In genomic region chr7:139968931-139969330, GRCh38 we compare ENCODE assay signal across 35 cellular contexts.
"Had no signal": no experiment of that assay in that cellular context is flagged by ENCODE, and none has a peak within 500 bp of the region (broad histone marks: within the 10 kb centered on the region; RNA-seq: fewer than 3 reads in every experiment).

No MANE protein-coding gene starts in this region.

- H3K4me1 Mint-ChIP-seq: activated CD4-positive, alpha-beta T cell treated with anti-CD3 and anti-CD28 coated beads for 36 hours; activated CD4-positive, alpha-beta T cell treated with anti-CD3 and anti-CD28 coated beads, Interleukin-2, amount 10 ng/mL, durations not matched to agents 7 days and 5 days had no signal

- H3K27me3 ChIP-seq: adrenal gland, body of pancreas, MG63, SJCRH30 had no signal

- H3K4me3 Mint-ChIP-seq: activated CD4-positive, alpha-beta T cell treated with anti-CD3 and anti-CD28 coated beads for 36 hours; activated CD4-positive, alpha-beta T cell treated with anti-CD3 and anti-CD28 coated beads, Interleukin-2, amount 10 ng/mL, durations not matched to agents 7 days and 5 days; activated CD8-positive, alpha-beta T cell treated with anti-CD3 and anti-CD28 coated beads, Interleukin-2, amount 10 ng/mL, durations not matched to agents 7 days and 5 days; activated naive CD4-positive, alpha-beta T cell treated with anti-CD3 and anti-CD28 coated beads for 36 hours; activated T-cell treated with anti-CD3 and anti-CD28 coated beads, Interleukin-2, amount 50 U/mL, for 24 hours; IgD-negative memory B cell; WTC11 had no signal

- H3K9me3 ChIP-seq: adrenal gland, body of pancreas, MG63, SJCRH30 had no signal

- H3K36me3 Mint-ChIP-seq: activated naive CD4-positive, alpha-beta T cell treated with anti-CD3 and anti-CD28 coated beads, Interleukin-2, amount 50 U/mL, for 72 hours; IgD-negative memory B cell; WTC11 had no signal

- H3K36me3 ChIP-seq: adrenal gland, MG63, SJCRH30 had no signal

- DNase-seq: activated CD4-positive, alpha-beta T cell treated with anti-CD3 and anti-CD28 coated beads for 36 hours; activated CD4-positive, alpha-beta T cell treated with anti-CD3 and anti-CD28 coated beads, Interleukin-2, amount 10 ng/mL, durations not matched to agents 7 days and 5 days; activated CD4-positive, alpha-beta T cell treated with anti-CD3 and anti-CD28 coated beads, Interleukin-2, amount 50 U/mL, for 48 hours; activated CD8-positive, alpha-beta T cell treated with anti-CD3 and anti-CD28 coated beads, Interleukin-2, amount 10 ng/mL, durations not matched to agents 7 days and 5 days; activated gamma-delta T cell treated with Interleukin-2 at 50 U/mL for 16 hours; activated naive CD4-positive, alpha-beta T cell treated with anti-CD3 and anti-CD28 coated beads for 36 hours; activated T-cell treated with anti-CD3 and anti-CD28 coated beads, Interleukin-2, amount 50 U/mL, for 24 hours; adrenal gland; body of pancreas; caudate nucleus; cerebellar nuclear complex; Kasumi-1; KG1; MG63; MV-4-11; NCI-H1092; NCI-H1436 treated with DMSO at 0.1 percent for 48 hours; NCI-H1694 treated with DMSO at 0.1 percent for 48 hours; NCI-H2029; NCI-H2107; NCI-H2171 treated with DMSO at 0.1 percent for 48 hours; NCI-H2227 treated with DMSO at 0.1 percent for 48 hours; NCI-H446; NCI-H510A treated with DMSO at 0.1 percent for 48 hours; NCI-H69; NCI-H82; SHP77; SJCRH30; SW 1271; T-helper 1 cell had no signal

- H3K27me3 Mint-ChIP-seq: activated CD4-positive, alpha-beta T cell treated with anti-CD3 and anti-CD28 coated beads for 36 hours; activated CD4-positive, alpha-beta T cell treated with anti-CD3 and anti-CD28 coated beads, Interleukin-2, amount 10 ng/mL, durations not matched to agents 7 days and 5 days; activated T-cell treated with anti-CD3 and anti-CD28 coated beads, Interleukin-2, amount 50 U/mL, for 24 hours; IgD-negative memory B cell had no signal

- H3K9me3 Mint-ChIP-seq: activated CD4-positive, alpha-beta T cell treated with anti-CD3 and anti-CD28 coated beads, Interleukin-2, amount 10 ng/mL, durations not matched to agents 7 days and 5 days; activated naive CD4-positive, alpha-beta T cell treated with anti-CD3 and anti-CD28 coated beads for 36 hours; activated naive CD4-positive, alpha-beta T cell treated with anti-CD3 and anti-CD28 coated beads, Interleukin-2, amount 50 U/mL, for 72 hours; activated T-cell treated with anti-CD3 and anti-CD28 coated beads, Interleukin-2, amount 50 U/mL, for 24 hours; IgD-negative memory B cell had no signal

- H3K27ac ChIP-seq: adrenal gland, body of pancreas, SJCRH30 had no signal

- H3K27ac Mint-ChIP-seq: activated CD4-positive, alpha-beta T cell treated with anti-CD3 and anti-CD28 coated beads for 36 hours; activated CD4-positive, alpha-beta T cell treated with anti-CD3 and anti-CD28 coated beads, Interleukin-2, amount 10 ng/mL, durations not matched to agents 7 days and 5 days; activated CD8-positive, alpha-beta T cell treated with anti-CD3 and anti-CD28 coated beads, Interleukin-2, amount 10 ng/mL, durations not matched to agents 7 days and 5 days; activated naive CD4-positive, alpha-beta T cell treated with anti-CD3 and anti-CD28 coated beads for 36 hours; activated T-cell treated with anti-CD3 and anti-CD28 coated beads, Interleukin-2, amount 50 U/mL, for 24 hours; IgD-negative memory B cell; WTC11 had no signal

- ATAC-seq: activated CD4-positive, alpha-beta T cell treated with anti-CD3 and anti-CD28 coated beads for 36 hours; activated CD4-positive, CD25-positive, alpha-beta regulatory T cell treated with anti-CD3 and anti-CD28 coated beads, Interleukin-2, amount 50 U/mL, for 24 hours; activated CD8-positive, alpha-beta T cell treated with anti-CD3 and anti-CD28 coated beads, Interleukin-2, amount 10 ng/mL, durations not matched to agents 7 days and 5 days; activated naive CD4-positive, alpha-beta T cell treated with anti-CD3 and anti-CD28 coated beads, Interleukin-2, amount 50 U/mL, for 72 hours; body of pancreas; Panc1; WTC11 had no signal

- H3K4me1 ChIP-seq: adrenal gland, body of pancreas, SJCRH30 had no signal

- H3K4me3 ChIP-seq: adrenal gland, body of pancreas, MG63, SJCRH30 had no signal
